25 cellular contexts compared by ENCODE assay signal in genomic region chr2:71263386-71263785, GRCh38.
"Had no signal": no experiment of that assay in that cellular context is flagged by ENCODE, and none has a peak within 500 bp of the region (broad histone marks: within the 10 kb centered on the region; RNA-seq: fewer than 3 reads in every experiment).

No MANE protein-coding gene starts in this region.

- ATAC-seq: effector memory CD8-positive, alpha-beta T cell; esophagus mucosa; gastrocnemius medialis; heart right ventricle; left cardiac atrium; left lung; left ventricle myocardium superior; lower lobe of right lung; mucosa of descending colon had no signal

- H3K27ac ChIP-seq: colonic mucosa, epithelial cell of prostate, esophagus squamous epithelium, gastrocnemius medialis, heart right ventricle, left lung, lower lobe of right lung had no signal

- H3K36me3 ChIP-seq: colonic mucosa, esophagus squamous epithelium, gastrocnemius medialis, heart right ventricle, left lung, lower lobe of right lung had no signal

- H3K27me3 ChIP-seq: colonic mucosa, gastrocnemius medialis, left lung had no signal

- H3K9me3 ChIP-seq: colonic mucosa, esophagus squamous epithelium, gastrocnemius medialis, heart right ventricle, left lung, lower lobe of right lung, mucosa of descending colon had no signal

- DNase-seq: colonic mucosa; cortex of kidney; effector CD8-positive, alpha-beta T cell; effector memory CD8-positive, alpha-beta T cell; endodermal cell; erythroblast; esophagus squamous epithelium; foreskin fibroblast; foreskin melanocyte; gastrocnemius medialis; glutamatergic neuron; head of caudate nucleus; heart right ventricle; hippocampal formation; left cardiac atrium; left lung; left ventricle myocardium superior; lower lobe of right lung; mesenchymal stem cell; mucosa of descending colon had no signal

- H3K4me1 ChIP-seq: colonic mucosa, esophagus squamous epithelium, left lung, lower lobe of right lung had no signal

- FAIRE-seq: endometrium, islet of Langerhans, keratinocyte had no signal

- H3K4me3 ChIP-seq: colonic mucosa, esophagus squamous epithelium, gastrocnemius medialis, heart right ventricle, left lung, lower lobe of right lung, mucosa of descending colon had no signal
